ENCODE assay signal across 24 cellular contexts in genomic region chr2:217293046-217293445, GRCh38.
"Had no signal": no experiment of that assay in that cellular context is flagged by ENCODE, and none has a peak within 500 bp of the region (broad histone marks: within the 10 kb centered on the region; RNA-seq: fewer than 3 reads in every experiment).

No MANE protein-coding gene starts in this region.

- H3K4me3 ChIP-seq: adrenal gland, body of pancreas, PC-9 had no signal

- H3K4me2 ChIP-seq: KMS-11, PC-9 had no signal

- DNase-seq: activated CD4-positive, alpha-beta memory T cell treated with anti-CD3 and anti-CD28 coated beads for 36 hours; activated CD4-positive, alpha-beta T cell treated with anti-CD3 and anti-CD28 coated beads, Interleukin-2, amount 10 ng/mL, durations not matched to agents 7 days and 5 days; activated effector memory CD4-positive, alpha-beta T cell treated with anti-CD3 and anti-CD28 coated beads, Interleukin-2, amount 50 U/mL, for 16 hours; activated naive CD4-positive, alpha-beta T cell; activated naive CD8-positive, alpha-beta T cell treated with anti-CD3 and anti-CD28 coated beads, Interleukin-2, amount 10 ng/mL, durations not matched to agents 7 days and 5 days; activated T-cell treated with anti-CD3 and anti-CD28 coated beads, Interleukin-2, amount 50 U/mL, for 1 hour; activated T-cell treated with anti-CD3 and anti-CD28 coated beads, Interleukin-2, amount 50 U/mL, for 72 hours; adrenal gland; body of pancreas; central memory CD4-positive, alpha-beta T cell; MM.1S; MV-4-11; NCI-H1092; NCI-H1436 treated with DMSO at 0.1 percent for 48 hours; NCI-H1694 treated with DMSO at 0.1 percent for 48 hours; NCI-H2029; NCI-H345; NCI-H526; NCI-H748 treated with DMSO at 0.1 percent for 48 hours; PC-9; Right ventricle myocardium superior; T1000 had no signal

- H3K27me3 ChIP-seq: adrenal gland, body of pancreas had no signal

- H3K36me3 ChIP-seq: adrenal gland had no signal

- H3K27me3 Mint-ChIP-seq: activated CD4-positive, alpha-beta memory T cell treated with anti-CD3 and anti-CD28 coated beads for 36 hours; activated CD4-positive, alpha-beta T cell treated with anti-CD3 and anti-CD28 coated beads, Interleukin-2, amount 10 ng/mL, durations not matched to agents 7 days and 5 days; activated naive CD8-positive, alpha-beta T cell treated with anti-CD3 and anti-CD28 coated beads, Interleukin-2, amount 10 ng/mL, durations not matched to agents 7 days and 5 days; activated T-helper 17 cell treated with anti-CD3 and anti-CD28 coated beads, Interleukin-2, amount 50 U/mL, for 72 hours had no signal

- H2AFZ ChIP-seq: PC-9 had no signal

- H3K27ac Mint-ChIP-seq: activated CD4-positive, alpha-beta memory T cell treated with anti-CD3 and anti-CD28 coated beads for 36 hours; activated CD4-positive, alpha-beta T cell treated with anti-CD3 and anti-CD28 coated beads, Interleukin-2, amount 10 ng/mL, durations not matched to agents 7 days and 5 days; activated naive CD8-positive, alpha-beta T cell treated with anti-CD3 and anti-CD28 coated beads, Interleukin-2, amount 10 ng/mL, durations not matched to agents 7 days and 5 days; activated T-cell treated with anti-CD3 and anti-CD28 coated beads, Interleukin-2, amount 50 U/mL, for 72 hours; activated T-helper 17 cell treated with anti-CD3 and anti-CD28 coated beads, Interleukin-2, amount 50 U/mL, for 72 hours had no signal

- H3K27ac ChIP-seq: adrenal gland, body of pancreas, KMS-11, PC-9 had no signal

- H3K4me1 Mint-ChIP-seq: activated CD4-positive, alpha-beta T cell treated with anti-CD3 and anti-CD28 coated beads, Interleukin-2, amount 10 ng/mL, durations not matched to agents 7 days and 5 days; activated naive CD8-positive, alpha-beta T cell treated with anti-CD3 and anti-CD28 coated beads, Interleukin-2, amount 10 ng/mL, durations not matched to agents 7 days and 5 days; activated T-helper 17 cell treated with anti-CD3 and anti-CD28 coated beads, Interleukin-2, amount 50 U/mL, for 72 hours had no signal

- H3K4me3 Mint-ChIP-seq: activated CD4-positive, alpha-beta memory T cell treated with anti-CD3 and anti-CD28 coated beads for 36 hours; activated CD4-positive, alpha-beta T cell treated with anti-CD3 and anti-CD28 coated beads, Interleukin-2, amount 10 ng/mL, durations not matched to agents 7 days and 5 days; activated naive CD8-positive, alpha-beta T cell treated with anti-CD3 and anti-CD28 coated beads, Interleukin-2, amount 10 ng/mL, durations not matched to agents 7 days and 5 days; activated T-cell treated with anti-CD3 and anti-CD28 coated beads, Interleukin-2, amount 50 U/mL, for 72 hours; activated T-helper 17 cell treated with anti-CD3 and anti-CD28 coated beads, Interleukin-2, amount 50 U/mL, for 72 hours had no signal

- H3K9me3 ChIP-seq: adrenal gland had no signal

- ATAC-seq: activated T-helper 17 cell treated with anti-CD3 and anti-CD28 coated beads, Interleukin-2, amount 50 U/mL, for 72 hours; body of pancreas had no signal

- H3K9me3 Mint-ChIP-seq: activated naive CD8-positive, alpha-beta T cell treated with anti-CD3 and anti-CD28 coated beads, Interleukin-2, amount 10 ng/mL, durations not matched to agents 7 days and 5 days had no signal

- H3K9ac ChIP-seq: KMS-11 had no signal
